In the genomic region with DNA sequence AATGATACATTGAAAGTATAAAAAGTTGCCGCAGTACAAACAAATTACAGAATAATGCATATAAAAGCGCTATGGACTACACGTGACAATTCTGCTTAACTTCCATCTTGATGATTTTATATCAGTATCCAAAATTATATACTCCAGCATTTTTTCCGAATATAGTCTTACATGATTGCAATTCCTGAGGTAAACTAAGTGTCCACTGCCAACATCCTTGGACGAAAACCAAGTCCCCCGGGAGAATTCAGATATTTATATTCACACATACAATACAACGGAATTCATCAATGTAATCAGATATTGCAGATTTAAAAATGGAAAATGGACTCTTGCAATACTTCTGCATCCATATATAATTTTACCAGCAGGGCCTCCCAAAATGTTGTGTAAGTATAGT, we compare ENCODE assay signal across 1 cellular context.
TF ChIP-seq lines count a peak whose summit lies in the region.

No MANE protein-coding gene starts in this region.

TF ChIP-seq in HepG2, 621 proteins besides CTCF, POLR2A, EP300 and RAD21:
- TF ChIP-seq HCFC1 (IDR thresholded peaks at IDR 0.05; ENCODE audit: low read depth, low read length) (no peak), ZNF841 (CRISPR knock-in tag; IDR thresholded peaks at IDR 0.05; ENCODE audit: borderline replicate concordance) (0 out of 2 replicates have a peak, but pooled peaks have one; percentile 28)
